In the genomic region with DNA sequence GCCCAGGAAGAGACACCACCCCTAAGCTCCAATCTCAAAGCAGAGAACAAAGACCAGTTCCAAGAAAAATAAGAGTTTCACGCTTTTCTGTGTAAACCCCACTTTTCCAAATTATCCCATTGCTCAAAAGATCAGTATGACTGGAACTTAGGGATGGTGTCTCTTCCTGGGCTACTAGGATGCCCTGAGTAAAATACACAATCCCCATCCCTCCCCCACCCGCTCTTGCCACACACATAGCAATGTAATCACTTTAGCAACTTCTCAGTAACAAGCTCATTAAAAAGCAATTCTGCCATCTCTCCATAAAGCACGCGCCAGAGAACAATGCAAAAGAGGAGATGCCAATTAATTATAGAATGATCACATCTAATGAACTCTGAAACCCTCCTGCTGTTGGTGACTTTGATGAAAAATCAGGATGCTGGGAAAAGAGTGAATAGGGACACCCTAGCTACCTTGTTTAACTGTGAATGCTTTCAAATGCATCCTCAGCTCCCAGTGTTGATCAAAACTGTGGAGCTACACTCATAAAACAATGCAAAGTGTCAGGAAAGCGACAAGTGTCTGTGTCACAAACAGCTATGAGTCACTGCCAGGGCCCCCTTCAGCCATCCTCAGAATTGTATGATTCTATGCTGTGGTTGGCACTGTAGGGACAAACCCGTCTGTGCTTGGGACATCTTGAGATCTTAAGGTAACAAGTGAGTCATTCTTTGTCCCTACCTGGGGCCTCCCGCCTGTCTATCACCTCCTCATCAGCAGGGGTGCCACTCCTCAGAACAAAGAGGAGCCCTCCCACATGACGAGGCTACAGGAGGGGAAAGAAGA, we compare ENCODE assay signal across 12 cellular contexts. TPM values are rescaled to one million over a fixed set of nuclear protein-coding genes. Genes with fewer than 3 reads are reported as not detected.
DNase-seq lines count a peak whose midpoint lies in the region; ATAC-seq, FAIRE-seq and TF ChIP-seq lines count a peak whose summit lies in the region.
"Had no signal": no experiment of that assay in that cellular context is flagged by ENCODE, and none has a peak within 500 bp of the region (broad histone marks: within the 10 kb centered on the region; RNA-seq: fewer than 3 reads in every experiment).

No MANE protein-coding gene starts in this region.

- H3K9me3 ChIP-seq in Karpas-422 (ENCODE audit: low read length) = no peaks in the 10 kb centered on the region
- no peaks in the 10 kb centered on the region for H3K9me3 ChIP-seq in small intestine (ENCODE audit: control insufficient read depth, low read depth)

- WGBS in small intestine, 3 donors = 80 to 88% (median 86%) methylated on average over 8 of the region's 8 CpGs

- no peak for TF ChIP-seq CTCF in brain (conservative IDR thresholded peaks at IDR 0.05)

- H3K27ac Mint-ChIP-seq in brain = peak overlapping the region in 3 of 5 experiments; percentile 35 to 83 (median 64)

- no peaks in the 10 kb centered on the region for H3K9me2 ChIP-seq in Karpas-422 (replicated peaks; ENCODE audit: insufficient read depth, low read length)

- no peaks in the 10 kb centered on the region for H3K79me2 ChIP-seq in Karpas-422 (ENCODE audit: low read length)

- H3K27me3 ChIP-seq in Karpas-422 (ENCODE audit: low read length) (no peaks in the 10 kb centered on the region), small intestine (ENCODE audit: control insufficient read depth in 2 of 2, insufficient read depth in 2 of 2, low read length in 2 of 2) (no peaks in the 10 kb centered on the region)

- no peaks in the 10 kb centered on the region for H3K27me3 Mint-ChIP-seq in brain

- peaks cover 96% of the 10 kb centered on the region for H3K36me3 Mint-ChIP-seq in brain

- H3K4me2 ChIP-seq in Karpas-422 (ENCODE audit: low read depth, low read length, poor library complexity, severe bottlenecking) = no peak overlapping the region

- H3K4me1 Mint-ChIP-seq in brain = peaks cover 96% of the 10 kb centered on the region

- FAIRE-seq in small intestine (lab: Jason Lieb, UNC) = no peak

- peak; percentile 40 to 43 for DNase-seq in activated CD4-positive, alpha-beta T cell treated with anti-CD3 and anti-CD28 coated beads for 24 hours (ENCODE audit: low read depth in 2 of 2)
- peak; percentile 22 to 30 for DNase-seq in stimulated activated CD4-positive, alpha-beta T cell treated with anti-CD3 and anti-CD28 coated beads, Interleukin-1b, Interleukin-23, amount 100 ng/mL, for 4 hours (ENCODE audit: low read depth in 2 of 2)
- DNase-seq in NCI-H128 (lab: John Stamatoyannopoulos, UW; ENCODE audit: unreplicated experiment) = no peak
- no peak for DNase-seq in Karpas-422
- no peak for DNase-seq in islet precursor cell
- no peak for DNase-seq in small intestine
- DNase-seq: EL, hypothalamus, NCI-H1930 had no signal

- 0 out of 2 replicates have a peak, but pooled peaks cover 6% of the 10 kb centered on the region for H4K20me1 ChIP-seq in Karpas-422 (ENCODE audit: insufficient read depth, low read depth, low read length)

- no peak overlapping the region for H2AFZ ChIP-seq in Karpas-422 (ENCODE audit: low read length)

- H3K4me1 ChIP-seq in Karpas-422 (ENCODE audit: low read length) (no peaks in the 10 kb centered on the region), small intestine (ENCODE audit: control insufficient read depth in 2 of 2, insufficient read depth in 1 of 2, low read depth in 1 of 2, low read length in 1 of 2) (no peaks in the 10 kb centered on the region)

- H3K9me3 Mint-ChIP-seq in brain = peaks cover 7 to 18% (median 10%) of the 10 kb centered on the region in 5 experiments

- H3K4me3 Mint-ChIP-seq in brain = peak overlapping the region in 3 of 5 experiments; percentile 17 to 45 (median 38)

- no peak overlapping the region for H3K4me3 ChIP-seq in Karpas-422 (ENCODE audit: low read length)
- H3K4me3 ChIP-seq in small intestine (ENCODE audit: low read depth in 1 of 2, low read length in 2 of 2) = no peak overlapping the region
- H3K4me3 ChIP-seq: skin epidermis had no signal

- no peaks in the 10 kb centered on the region for H3K36me3 ChIP-seq in Karpas-422 (ENCODE audit: insufficient read depth, low read length)
- H3K36me3 ChIP-seq in small intestine (ENCODE audit: control insufficient read depth in 2 of 2, insufficient read depth in 2 of 2, low read length in 2 of 2) = peaks cover 0 to 5% of the 10 kb centered on the region in 2 donors

- ATAC-seq in GM19463 (IDR thresholded peaks at IDR 0.05; ENCODE audit: unreplicated experiment) = peak; percentile 62

- no peak overlapping the region for H3K27ac ChIP-seq in Karpas-422 (ENCODE audit: low read length)
- H3K27ac ChIP-seq in small intestine (ENCODE audit: low read depth in 1 of 2, low read length in 1 of 2) = no peak overlapping the region

- no peak overlapping the region for H3K9ac ChIP-seq in Karpas-422 (ENCODE audit: low read length)

RNA-seq across cellular contexts. Expression of gene KLF7, which starts 42.6 kb away (rescaled TPM):
- polyA plus RNA-seq in brain (ENCODE audit: insufficient read depth, low read depth, low replicate concordance) (11.2 TPM), small intestine (1 to 10 TPM; 1.1 to 10.0 (median 8.1) TPM)
- 6.5 and 8.8 TPM in 2 replicates for total RNA-seq in Karpas-422 (2014; rRNA removed; shearing (Covaris generic); ENCODE audit: low replicate concordance)

Comparison
In these comparisons a context has a peak if more than half of its experiments do, and no peak if none do; other contexts are left out.
1. DNase-seq: peak in activated CD4-positive, alpha-beta T cell treated with anti-CD3 and anti-CD28 coated beads for 24 hours (2 of 2) and stimulated activated CD4-positive, alpha-beta T cell treated with anti-CD3 and anti-CD28 coated beads, Interleukin-1b, Interleukin-23, amount 100 ng/mL, for 4 hours (2 of 2); none in NCI-H128 (single experiment), Karpas-422 (single experiment), islet precursor cell (single experiment) and small intestine (single experiment).